ENCODE assay signal across 1 cellular context in the genomic region with DNA sequence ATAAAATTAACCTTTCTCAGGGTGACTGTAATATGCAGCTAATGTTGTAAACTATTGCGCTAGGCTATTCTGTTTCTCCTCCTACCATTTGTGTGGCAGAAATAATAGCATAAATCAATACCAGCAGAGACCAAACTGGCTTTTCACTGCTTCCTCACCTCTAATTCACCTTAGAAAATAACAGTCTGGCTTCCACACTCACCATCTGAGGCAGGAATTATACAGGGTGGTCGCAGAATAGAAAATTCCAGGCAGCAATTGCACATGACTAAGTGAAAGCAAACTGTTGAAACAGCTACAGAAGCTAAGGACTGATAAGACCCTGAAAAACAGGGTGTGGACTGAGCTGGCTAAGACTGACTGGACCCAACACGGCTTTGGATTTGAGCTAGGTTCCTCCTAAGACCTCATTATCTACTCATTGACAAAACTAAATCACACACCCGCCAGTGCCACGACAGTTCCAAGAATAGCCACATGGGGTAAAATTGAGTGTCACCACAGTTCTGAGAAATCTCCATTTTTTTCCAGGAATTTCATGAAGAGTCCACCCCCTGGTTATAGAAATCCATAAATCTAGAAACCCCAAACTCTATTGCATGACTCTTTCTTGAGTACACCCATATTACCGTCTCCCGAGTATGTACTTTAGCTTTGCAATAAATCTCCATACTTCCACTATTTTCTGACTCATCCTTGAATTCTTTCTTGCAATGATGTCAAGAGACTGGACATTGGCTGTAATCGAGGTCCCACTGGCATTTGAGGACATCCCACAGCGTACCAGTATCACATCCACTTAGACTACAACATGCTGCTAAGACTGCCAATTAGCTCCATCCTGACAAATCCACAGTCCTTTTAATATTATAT.
TF ChIP-seq lines count a peak whose summit lies in the region.

No MANE protein-coding gene starts in this region.

TF ChIP-seq in K562, 482 proteins besides CTCF, POLR2A, EP300 and RAD21 (continued from another document and continues in another):
- TF ChIP-seq IRF9 (tag; IDR thresholded peaks at IDR 0.05) (no peak), SMAD4 (CRISPR knock-in tag; conservative IDR thresholded peaks at IDR 0.05) (peak; percentile 98), NR3C1 (CRISPR knock-in tag; IDR thresholded peaks at IDR 0.05) (no peak), GATAD2A (IDR thresholded peaks at IDR 0.05) (peak; percentile 87), HMGXB4 (CRISPR knock-in tag; IDR thresholded peaks at IDR 0.05) (no peak), ZNF586 (CRISPR knock-in tag; conservative IDR thresholded peaks at IDR 0.05) (no peak; the same call in 1 of the 2 replicates), PHTF2 (CRISPR knock-in tag; IDR thresholded peaks at IDR 0.05) (peak; percentile 64; the same call in 1 of the 2 replicates), ATF7 (IDR thresholded peaks at IDR 0.05) (peak; percentile 94), ZNF140 (CRISPR knock-in tag; IDR thresholded peaks at IDR 0.05) (no peak), ZNF507 (tag; conservative IDR thresholded peaks at IDR 0.05) (no peak), NCOA2 (IDR thresholded peaks at IDR 0.05; ENCODE audit: partially characterized antibody in 2 of 2) (peak; percentile 92 to 93), RHOXF2B (CRISPR knock-in tag; conservative IDR thresholded peaks at IDR 0.05) (no peak), ZNF740 (CRISPR knock-in tag; IDR thresholded peaks at IDR 0.05) (no peak), ZNF740 (tag; IDR thresholded peaks at IDR 0.05) (no peak), ARNT (IDR thresholded peaks at IDR 0.05) (peak; percentile 96 to 97), KAT7 (CRISPR knock-in tag; IDR thresholded peaks at IDR 0.05; ENCODE audit: borderline replicate concordance) (no peak), ZNF277 (CRISPR knock-in tag; IDR thresholded peaks at IDR 0.05; ENCODE audit: borderline replicate concordance) (no peak), SMAD3 (CRISPR knock-in tag; conservative IDR thresholded peaks at IDR 0.05) (no peak), CBX3 (IDR thresholded peaks at IDR 0.05; ENCODE audit: borderline replicate concordance in 1 of 2, low read length in 2 of 2) (no peak), STAT5A (IDR thresholded peaks at IDR 0.05; ENCODE audit: borderline replicate concordance, low read length) (peak; percentile 100), ZMIZ1 (IDR thresholded peaks at IDR 0.05; ENCODE audit: low read depth in 2 of 2, low read length in 2 of 2) (peak in 1 of 2 experiments; percentile 85; a peak in 1 of 4 replicates), NFIC (IDR thresholded peaks at IDR 0.05) (peak; percentile 76), YBX1 (IDR thresholded peaks at IDR 0.05) (no peak), TRIM25 (IDR thresholded peaks at IDR 0.05; ENCODE audit: borderline replicate concordance) (no peak), ZHX1 (conservative IDR thresholded peaks at IDR 0.05; ENCODE audit: low read length) (no peak), CHAMP1 (IDR thresholded peaks at IDR 0.05) (peak; percentile 96), NFRKB (IDR thresholded peaks at IDR 0.05; ENCODE audit: low read depth) (peak; percentile 94), ZNF311 (CRISPR knock-in tag; IDR thresholded peaks at IDR 0.05) (no peak), ZNF354B (CRISPR knock-in tag; IDR thresholded peaks at IDR 0.05) (no peak), TFAM (CRISPR knock-in tag; conservative IDR thresholded peaks at IDR 0.05) (no peak), E4F1 (CRISPR knock-in tag; IDR thresholded peaks at IDR 0.05; ENCODE audit: borderline replicate concordance) (no peak), FOXJ2 (tag; IDR thresholded peaks at IDR 0.05) (peak; percentile 64; the same call in 1 of the 2 replicates)
- TF ChIP-seq, protein P1, sequence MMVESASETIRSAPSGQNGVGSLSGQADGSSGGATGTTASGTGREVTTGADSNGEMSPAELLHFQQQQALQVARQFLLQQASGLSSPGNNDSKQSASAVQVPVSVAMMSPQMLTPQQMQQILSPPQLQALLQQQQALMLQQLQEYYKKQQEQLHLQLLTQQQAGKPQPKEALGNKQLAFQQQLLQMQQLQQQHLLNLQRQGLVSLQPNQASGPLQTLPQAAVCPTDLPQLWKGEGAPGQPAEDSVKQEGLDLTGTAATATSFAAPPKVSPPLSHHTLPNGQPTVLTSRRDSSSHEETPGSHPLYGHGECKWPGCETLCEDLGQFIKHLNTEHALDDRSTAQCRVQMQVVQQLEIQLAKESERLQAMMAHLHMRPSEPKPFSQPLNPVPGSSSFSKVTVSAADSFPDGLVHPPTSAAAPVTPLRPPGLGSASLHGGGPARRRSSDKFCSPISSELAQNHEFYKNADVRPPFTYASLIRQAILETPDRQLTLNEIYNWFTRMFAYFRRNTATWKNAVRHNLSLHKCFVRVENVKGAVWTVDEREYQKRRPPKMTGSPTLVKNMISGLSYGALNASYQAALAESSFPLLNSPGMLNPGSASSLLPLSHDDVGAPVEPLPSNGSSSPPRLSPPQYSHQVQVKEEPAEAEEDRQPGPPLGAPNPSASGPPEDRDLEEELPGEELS (CRISPR knock-in tag; IDR thresholded peaks at IDR 0.05; ENCODE audit: borderline replicate concordance), result peak; percentile 48; the same call in 1 of the 2 replicates
